21 cellular contexts compared by ENCODE assay signal in the genomic region with DNA sequence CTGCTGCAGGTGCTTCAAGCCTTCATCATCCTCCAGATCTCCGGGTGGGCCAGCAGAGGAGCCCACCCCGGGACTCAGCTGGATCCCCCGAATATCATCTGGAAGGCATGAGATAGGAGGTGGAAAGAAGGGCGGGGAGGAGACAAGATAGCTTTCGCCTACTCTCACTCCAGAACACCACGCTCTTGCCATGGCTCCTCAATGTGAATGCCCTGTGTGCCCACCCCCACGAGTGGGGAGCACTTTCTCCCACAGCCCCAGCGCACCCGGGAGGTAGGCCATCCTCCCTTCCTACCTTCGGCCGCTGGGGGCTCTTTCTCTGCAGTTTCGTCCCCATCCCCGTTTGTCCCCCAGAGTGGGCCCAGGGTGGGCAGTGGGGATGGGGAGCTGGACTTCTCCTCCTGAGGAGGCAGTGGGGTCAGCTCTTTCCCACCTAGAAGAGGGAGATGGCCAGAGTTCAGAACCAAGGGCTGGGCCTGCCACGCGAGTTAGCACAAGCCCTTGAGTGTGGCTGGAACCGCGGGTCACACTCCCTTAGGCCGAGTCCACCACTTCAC. TPM values are rescaled to one million over a fixed set of nuclear protein-coding genes. Genes with fewer than 3 reads are reported as not detected.
"Had no signal": no experiment of that assay in that cellular context is flagged by ENCODE, and none has a peak within 500 bp of the region (broad histone marks: within the 10 kb centered on the region; RNA-seq: fewer than 3 reads in every experiment).

No MANE protein-coding gene starts in this region.

- ATAC-seq: activated CD8-positive, alpha-beta T cell treated with anti-CD3 and anti-CD28 coated beads for 36 hours; gastrocnemius medialis; heart left ventricle; mucosa of descending colon had no signal

- H3K4me1 ChIP-seq: prostate gland had no signal

- FAIRE-seq: urothelium cell line had no signal

- H3K4me3 ChIP-seq: ascending aorta, coronary artery, gastrocnemius medialis, heart left ventricle, mucosa of descending colon, prostate gland, right atrium auricular region, tibial nerve had no signal

- H3K27ac ChIP-seq: ascending aorta, coronary artery, gastrocnemius medialis, heart left ventricle, prostate gland, right atrium auricular region, tibial nerve had no signal

- H3K27me3 ChIP-seq: ascending aorta, gastrocnemius medialis, heart left ventricle, right atrium auricular region, tibial nerve had no signal

- H3K9me3 ChIP-seq: ascending aorta, gastrocnemius medialis, heart left ventricle, mucosa of descending colon, prostate gland, right atrium auricular region, tibial nerve had no signal

- DNase-seq: activated B cell treated with CpG ODN at 0.5 μM for 24 hours; activated CD8-positive, alpha-beta T cell treated with anti-CD3 and anti-CD28 coated beads for 36 hours; activated naive CD4-positive, alpha-beta T cell treated with anti-CD3 and anti-CD28 coated beads, Interleukin-2, amount 50 U/mL, for 16 hours; activated T-cell treated with anti-CD3 and anti-CD28 coated beads, Interleukin-2, amount 50 U/mL, for 1 hour; gastrocnemius medialis; immature natural killer cell; mucosa of descending colon; naive B cell; stimulated activated CD4-positive, alpha-beta T cell treated with anti-CD3 and anti-CD28 coated beads, Interleukin-12 subunit alpha, Interleukin-12 subunit beta, amount 100 ng/mL, for 4 hours; stimulated activated CD4-positive, alpha-beta T cell treated with anti-CD3 and anti-CD28 coated beads, Interleukin-1b, Interleukin-23, amount 100 ng/mL, for 48 hours had no signal

RNA-seq across cellular contexts. Expression of a gene that starts 28.9 kb away (rescaled TPM):
- total RNA-seq: activated B cell treated with CpG ODN at 0.5 μM for 24 hours; activated CD4-positive, alpha-beta T cell treated with anti-CD3 and anti-CD28 coated beads, Interleukin-2, amount 10 ng/mL, durations not matched to agents 24 days and 14 days; activated CD8-positive, alpha-beta T cell treated with anti-CD3 and anti-CD28 coated beads for 36 hours; ascending aorta; gastrocnemius medialis; heart left ventricle; liver; osteocyte; right atrium auricular region; tibial nerve had no signal
- polyA plus RNA-seq: esophagus, heart left ventricle, immature natural killer cell, liver had no signal

RNA-seq across cellular contexts. Expression of a gene that starts 35.1 kb away (rescaled TPM):
- total RNA-seq: activated B cell treated with CpG ODN at 0.5 μM for 24 hours; activated CD8-positive, alpha-beta T cell treated with anti-CD3 and anti-CD28 coated beads for 36 hours; ascending aorta; gastrocnemius medialis; heart left ventricle; mucosa of descending colon; osteocyte; right atrium auricular region had no signal
- polyA plus RNA-seq: heart left ventricle, immature natural killer cell had no signal
